In genomic region chr11:63490551-63491239, GRCh38 we compare ENCODE assay signal across 8 cellular contexts.
DNase-seq lines count a peak whose midpoint lies in the region; ATAC-seq lines count a peak whose summit lies in the region.

Gene PLAAT5, minus strand, starts transcription at chr11:63491167. Its CDS starts 133 bp downstream, at chr11:63491034.

- H3K27ac Mint-ChIP-seq in central memory CD8-positive, alpha-beta T cell (ENCODE audit: low read depth) = peak within 1 kb of the TSS; percentile 85
- no peak within 1 kb of the TSS for H3K27ac Mint-ChIP-seq in stimulated activated naive CD8-positive, alpha-beta T cell treated with anti-CD3 and anti-CD28 coated beads, Interleukin-15, Interleukin-2, amounts not matched to agents 100 ng/mL and 50 ng/mL, for 24 hours

- H3K9me3 Mint-ChIP-seq in central memory CD8-positive, alpha-beta T cell = no peaks in the 10 kb centered on the region
- peaks cover under 1% of the 10 kb centered on the region for H3K9me3 Mint-ChIP-seq in stimulated activated naive CD8-positive, alpha-beta T cell treated with anti-CD3 and anti-CD28 coated beads, Interleukin-15, Interleukin-2, amounts not matched to agents 100 ng/mL and 50 ng/mL, for 24 hours

- H3K27me3 Mint-ChIP-seq in central memory CD8-positive, alpha-beta T cell = no peaks in the 10 kb centered on the region
- peaks cover 35% of the 10 kb centered on the region for H3K27me3 Mint-ChIP-seq in stimulated activated naive CD8-positive, alpha-beta T cell treated with anti-CD3 and anti-CD28 coated beads, Interleukin-15, Interleukin-2, amounts not matched to agents 100 ng/mL and 50 ng/mL, for 24 hours

- H3K4me3 Mint-ChIP-seq in central memory CD8-positive, alpha-beta T cell = peak within 1 kb of the TSS; percentile 79
- peak within 1 kb of the TSS; percentile 82 for H3K4me3 Mint-ChIP-seq in stimulated activated naive CD8-positive, alpha-beta T cell treated with anti-CD3 and anti-CD28 coated beads, Interleukin-15, Interleukin-2, amounts not matched to agents 100 ng/mL and 50 ng/mL, for 24 hours

- H3K4me1 Mint-ChIP-seq in central memory CD8-positive, alpha-beta T cell = peaks cover 14% of the 10 kb centered on the region
- peaks cover 14% of the 10 kb centered on the region for H3K4me1 Mint-ChIP-seq in stimulated activated naive CD8-positive, alpha-beta T cell treated with anti-CD3 and anti-CD28 coated beads, Interleukin-15, Interleukin-2, amounts not matched to agents 100 ng/mL and 50 ng/mL, for 24 hours (ENCODE audit: low read depth)

- DNase-seq in NCI-H2227 (lab: John Stamatoyannopoulos, UW; ENCODE audit: unreplicated experiment) (peak; percentile 49), NCI-H2227 treated with DMSO at 0.1 percent for 48 hours (lab: John Stamatoyannopoulos, UW) (no peak), left kidney (ENCODE audit: low read depth, low spot score) (peak; percentile 69), DMS114 treated with DMSO at 0.1 percent for 48 hours (lab: John Stamatoyannopoulos, UW; ENCODE audit: unreplicated experiment) (no peak), NCI-H69 (lab: John Stamatoyannopoulos, UW) (no peak), DMS 273 (lab: John Stamatoyannopoulos, UW; ENCODE audit: unreplicated experiment) (no peak)
- DNase-seq in central memory CD8-positive, alpha-beta T cell (ENCODE audit: low spot score in 2 of 2) = no peak

- ATAC-seq in central memory CD8-positive, alpha-beta T cell (replicated peaks; ENCODE audit: extremely low read depth, poor library complexity, severe bottlenecking) = peak; percentile 52

- no peaks in the 10 kb centered on the region for H3K36me3 Mint-ChIP-seq in central memory CD8-positive, alpha-beta T cell (ENCODE audit: insufficient read depth)
- no peaks in the 10 kb centered on the region for H3K36me3 Mint-ChIP-seq in stimulated activated naive CD8-positive, alpha-beta T cell treated with anti-CD3 and anti-CD28 coated beads, Interleukin-15, Interleukin-2, amounts not matched to agents 100 ng/mL and 50 ng/mL, for 24 hours (ENCODE audit: low read depth)

Comparison
In these comparisons a context has a peak if more than half of its experiments do, and no peak if none do; other contexts are left out.
1. DNase-seq: peak in NCI-H2227 (single experiment) and left kidney (single experiment); none in NCI-H2227 treated with DMSO at 0.1 percent for 48 hours (single experiment), central memory CD8-positive, alpha-beta T cell (0 of 2), DMS114 treated with DMSO at 0.1 percent for 48 hours (single experiment), NCI-H69 (single experiment) and DMS 273 (single experiment).